ENCODE assay signal across 2 cellular contexts in the genomic region with DNA sequence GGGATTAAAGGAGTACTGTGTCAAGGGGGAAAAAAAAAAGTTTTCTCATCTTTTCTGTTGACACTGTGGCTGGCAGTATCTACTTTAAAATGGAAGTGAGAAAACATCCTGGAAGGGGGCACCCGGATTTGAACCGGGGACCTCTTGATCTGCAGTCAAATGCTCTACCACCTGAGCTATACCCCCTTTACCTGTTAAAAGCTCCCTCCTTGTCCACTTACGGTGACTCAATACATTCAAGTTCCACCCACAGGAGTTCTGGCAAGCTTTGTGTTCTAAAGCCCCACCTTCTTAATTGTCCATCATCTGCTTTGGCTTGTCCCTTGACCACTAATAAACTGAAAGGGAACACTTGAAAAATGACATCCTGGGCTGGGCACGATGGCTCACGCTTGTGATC.
TF ChIP-seq lines count a peak whose summit lies in the region.

No MANE protein-coding gene starts in this region.

TF ChIP-seq in GM23338, 12 proteins besides CTCF, POLR2A, EP300 and RAD21 (continues in another document):
- TF ChIP-seq, protein P1, sequence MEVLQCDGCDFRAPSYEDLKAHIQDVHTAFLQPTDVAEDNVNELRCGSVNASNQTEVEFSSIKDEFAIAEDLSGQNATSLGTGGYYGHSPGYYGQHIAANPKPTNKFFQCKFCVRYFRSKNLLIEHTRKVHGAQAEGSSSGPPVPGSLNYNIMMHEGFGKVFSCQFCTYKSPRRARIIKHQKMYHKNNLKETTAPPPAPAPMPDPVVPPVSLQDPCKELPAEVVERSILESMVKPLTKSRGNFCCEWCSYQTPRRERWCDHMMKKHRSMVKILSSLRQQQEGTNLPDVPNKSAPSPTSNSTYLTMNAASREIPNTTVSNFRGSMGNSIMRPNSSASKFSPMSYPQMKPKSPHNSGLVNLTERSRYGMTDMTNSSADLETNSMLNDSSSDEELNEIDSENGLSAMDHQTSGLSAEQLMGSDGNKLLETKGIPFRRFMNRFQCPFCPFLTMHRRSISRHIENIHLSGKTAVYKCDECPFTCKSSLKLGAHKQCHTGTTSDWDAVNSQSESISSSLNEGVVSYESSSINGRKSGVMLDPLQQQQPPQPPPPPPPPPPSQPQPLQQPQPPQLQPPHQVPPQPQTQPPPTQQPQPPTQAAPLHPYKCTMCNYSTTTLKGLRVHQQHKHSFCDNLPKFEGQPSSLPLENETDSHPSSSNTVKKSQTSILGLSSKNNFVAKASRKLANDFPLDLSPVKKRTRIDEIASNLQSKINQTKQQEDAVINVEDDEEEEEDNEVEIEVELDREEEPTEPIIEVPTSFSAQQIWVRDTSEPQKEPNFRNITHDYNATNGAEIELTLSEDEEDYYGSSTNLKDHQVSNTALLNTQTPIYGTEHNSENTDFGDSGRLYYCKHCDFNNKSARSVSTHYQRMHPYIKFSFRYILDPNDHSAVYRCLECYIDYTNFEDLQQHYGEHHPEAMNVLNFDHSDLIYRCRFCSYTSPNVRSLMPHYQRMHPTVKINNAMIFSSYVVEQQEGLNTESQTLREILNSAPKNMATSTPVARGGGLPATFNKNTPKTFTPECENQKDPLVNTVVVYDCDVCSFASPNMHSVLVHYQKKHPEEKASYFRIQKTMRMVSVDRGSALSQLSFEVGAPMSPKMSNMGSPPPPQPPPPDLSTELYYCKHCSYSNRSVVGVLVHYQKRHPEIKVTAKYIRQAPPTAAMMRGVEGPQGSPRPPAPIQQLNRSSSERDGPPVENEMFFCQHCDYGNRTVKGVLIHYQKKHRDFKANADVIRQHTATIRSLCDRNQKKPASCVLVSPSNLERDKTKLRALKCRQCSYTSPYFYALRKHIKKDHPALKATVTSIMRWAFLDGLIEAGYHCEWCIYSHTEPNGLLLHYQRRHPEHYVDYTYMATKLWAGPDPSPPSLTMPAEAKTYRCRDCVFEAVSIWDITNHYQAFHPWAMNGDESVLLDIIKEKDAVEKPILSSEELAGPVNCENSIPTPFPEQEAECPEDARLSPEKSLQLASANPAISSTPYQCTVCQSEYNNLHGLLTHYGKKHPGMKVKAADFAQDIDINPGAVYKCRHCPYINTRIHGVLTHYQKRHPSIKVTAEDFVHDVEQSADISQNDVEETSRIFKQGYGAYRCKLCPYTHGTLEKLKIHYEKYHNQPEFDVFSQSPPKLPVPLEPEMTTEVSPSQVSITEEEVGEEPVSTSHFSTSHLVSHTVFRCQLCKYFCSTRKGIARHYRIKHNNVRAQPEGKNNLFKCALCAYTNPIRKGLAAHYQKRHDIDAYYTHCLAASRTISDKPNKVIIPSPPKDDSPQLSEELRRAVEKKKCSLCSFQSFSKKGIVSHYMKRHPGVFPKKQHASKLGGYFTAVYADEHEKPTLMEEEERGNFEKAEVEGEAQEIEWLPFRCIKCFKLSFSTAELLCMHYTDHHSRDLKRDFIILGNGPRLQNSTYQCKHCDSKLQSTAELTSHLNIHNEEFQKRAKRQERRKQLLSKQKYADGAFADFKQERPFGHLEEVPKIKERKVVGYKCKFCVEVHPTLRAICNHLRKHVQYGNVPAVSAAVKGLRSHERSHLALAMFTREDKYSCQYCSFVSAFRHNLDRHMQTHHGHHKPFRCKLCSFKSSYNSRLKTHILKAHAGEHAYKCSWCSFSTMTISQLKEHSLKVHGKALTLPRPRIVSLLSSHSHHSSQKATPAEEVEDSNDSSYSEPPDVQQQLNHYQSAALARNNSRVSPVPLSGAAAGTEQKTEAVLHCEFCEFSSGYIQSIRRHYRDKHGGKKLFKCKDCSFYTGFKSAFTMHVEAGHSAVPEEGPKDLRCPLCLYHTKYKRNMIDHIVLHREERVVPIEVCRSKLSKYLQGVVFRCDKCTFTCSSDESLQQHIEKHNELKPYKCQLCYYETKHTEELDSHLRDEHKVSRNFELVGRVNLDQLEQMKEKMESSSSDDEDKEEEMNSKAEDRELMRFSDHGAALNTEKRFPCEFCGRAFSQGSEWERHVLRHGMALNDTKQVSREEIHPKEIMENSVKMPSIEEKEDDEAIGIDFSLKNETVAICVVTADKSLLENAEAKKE (CRISPR knock-in tag; IDR thresholded peaks at IDR 0.05): no peak
- no peak for TF ChIP-seq ZNF331 (CRISPR knock-in tag; IDR thresholded peaks at IDR 0.05; ENCODE audit: low read depth)
- TF ChIP-seq POLR2AphosphoS5 (IDR thresholded peaks at IDR 0.05; ENCODE audit: low read depth): no peak
- no peak for TF ChIP-seq JUNB (IDR thresholded peaks at IDR 0.05; ENCODE audit: unreplicated experiment)
- TF ChIP-seq CREB1 (CRISPR knock-in tag; IDR thresholded peaks at IDR 0.05; ENCODE audit: low read depth): no peak
- no peak for TF ChIP-seq ZNF114 (CRISPR knock-in tag; IDR thresholded peaks at IDR 0.05)
- TF ChIP-seq NANOG (IDR thresholded peaks at IDR 0.05; ENCODE audit: borderline replicate concordance): no peak
- TF ChIP-seq EZH2 (IDR thresholded peaks at IDR 0.05; ENCODE audit: low read depth, unreplicated experiment): no peak
- TF ChIP-seq, protein P2, sequence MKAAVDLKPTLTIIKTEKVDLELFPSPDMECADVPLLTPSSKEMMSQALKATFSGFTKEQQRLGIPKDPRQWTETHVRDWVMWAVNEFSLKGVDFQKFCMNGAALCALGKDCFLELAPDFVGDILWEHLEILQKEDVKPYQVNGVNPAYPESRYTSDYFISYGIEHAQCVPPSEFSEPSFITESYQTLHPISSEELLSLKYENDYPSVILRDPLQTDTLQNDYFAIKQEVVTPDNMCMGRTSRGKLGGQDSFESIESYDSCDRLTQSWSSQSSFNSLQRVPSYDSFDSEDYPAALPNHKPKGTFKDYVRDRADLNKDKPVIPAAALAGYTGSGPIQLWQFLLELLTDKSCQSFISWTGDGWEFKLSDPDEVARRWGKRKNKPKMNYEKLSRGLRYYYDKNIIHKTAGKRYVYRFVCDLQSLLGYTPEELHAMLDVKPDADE (IDR thresholded peaks at IDR 0.05): no peak
- TF ChIP-seq STAT1 (IDR thresholded peaks at IDR 0.05; ENCODE audit: unreplicated experiment): no peak

TF ChIP-seq in WTC11, 78 proteins besides CTCF, POLR2A, EP300 and RAD21 (continued from another document):
- TF ChIP-seq, protein P3, sequence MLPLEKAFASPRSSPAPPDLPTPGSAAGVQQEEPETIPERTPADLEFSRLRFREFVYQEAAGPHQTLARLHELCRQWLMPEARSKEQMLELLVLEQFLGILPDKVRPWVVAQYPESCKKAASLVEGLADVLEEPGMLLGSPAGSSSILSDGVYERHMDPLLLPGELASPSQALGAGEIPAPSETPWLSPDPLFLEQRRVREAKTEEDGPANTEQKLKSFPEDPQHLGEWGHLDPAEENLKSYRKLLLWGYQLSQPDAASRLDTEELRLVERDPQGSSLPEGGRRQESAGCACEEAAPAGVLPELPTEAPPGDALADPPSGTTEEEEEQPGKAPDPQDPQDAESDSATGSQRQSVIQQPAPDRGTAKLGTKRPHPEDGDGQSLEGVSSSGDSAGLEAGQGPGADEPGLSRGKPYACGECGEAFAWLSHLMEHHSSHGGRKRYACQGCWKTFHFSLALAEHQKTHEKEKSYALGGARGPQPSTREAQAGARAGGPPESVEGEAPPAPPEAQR (CRISPR knock-in tag; IDR thresholded peaks at IDR 0.05): no peak
- TF ChIP-seq NFE2L1 (CRISPR knock-in tag; IDR thresholded peaks at IDR 0.05) (no peak), JAZF1 (CRISPR knock-in tag; IDR thresholded peaks at IDR 0.05) (no peak), ZNF671 (CRISPR knock-in tag; IDR thresholded peaks at IDR 0.05) (no peak)
- TF ChIP-seq, protein P4, sequence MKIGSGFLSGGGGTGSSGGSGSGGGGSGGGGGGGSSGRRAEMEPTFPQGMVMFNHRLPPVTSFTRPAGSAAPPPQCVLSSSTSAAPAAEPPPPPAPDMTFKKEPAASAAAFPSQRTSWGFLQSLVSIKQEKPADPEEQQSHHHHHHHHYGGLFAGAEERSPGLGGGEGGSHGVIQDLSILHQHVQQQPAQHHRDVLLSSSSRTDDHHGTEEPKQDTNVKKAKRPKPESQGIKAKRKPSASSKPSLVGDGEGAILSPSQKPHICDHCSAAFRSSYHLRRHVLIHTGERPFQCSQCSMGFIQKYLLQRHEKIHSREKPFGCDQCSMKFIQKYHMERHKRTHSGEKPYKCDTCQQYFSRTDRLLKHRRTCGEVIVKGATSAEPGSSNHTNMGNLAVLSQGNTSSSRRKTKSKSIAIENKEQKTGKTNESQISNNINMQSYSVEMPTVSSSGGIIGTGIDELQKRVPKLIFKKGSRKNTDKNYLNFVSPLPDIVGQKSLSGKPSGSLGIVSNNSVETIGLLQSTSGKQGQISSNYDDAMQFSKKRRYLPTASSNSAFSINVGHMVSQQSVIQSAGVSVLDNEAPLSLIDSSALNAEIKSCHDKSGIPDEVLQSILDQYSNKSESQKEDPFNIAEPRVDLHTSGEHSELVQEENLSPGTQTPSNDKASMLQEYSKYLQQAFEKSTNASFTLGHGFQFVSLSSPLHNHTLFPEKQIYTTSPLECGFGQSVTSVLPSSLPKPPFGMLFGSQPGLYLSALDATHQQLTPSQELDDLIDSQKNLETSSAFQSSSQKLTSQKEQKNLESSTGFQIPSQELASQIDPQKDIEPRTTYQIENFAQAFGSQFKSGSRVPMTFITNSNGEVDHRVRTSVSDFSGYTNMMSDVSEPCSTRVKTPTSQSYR (CRISPR knock-in tag; IDR thresholded peaks at IDR 0.05): no peak
- TF ChIP-seq, protein P5, sequence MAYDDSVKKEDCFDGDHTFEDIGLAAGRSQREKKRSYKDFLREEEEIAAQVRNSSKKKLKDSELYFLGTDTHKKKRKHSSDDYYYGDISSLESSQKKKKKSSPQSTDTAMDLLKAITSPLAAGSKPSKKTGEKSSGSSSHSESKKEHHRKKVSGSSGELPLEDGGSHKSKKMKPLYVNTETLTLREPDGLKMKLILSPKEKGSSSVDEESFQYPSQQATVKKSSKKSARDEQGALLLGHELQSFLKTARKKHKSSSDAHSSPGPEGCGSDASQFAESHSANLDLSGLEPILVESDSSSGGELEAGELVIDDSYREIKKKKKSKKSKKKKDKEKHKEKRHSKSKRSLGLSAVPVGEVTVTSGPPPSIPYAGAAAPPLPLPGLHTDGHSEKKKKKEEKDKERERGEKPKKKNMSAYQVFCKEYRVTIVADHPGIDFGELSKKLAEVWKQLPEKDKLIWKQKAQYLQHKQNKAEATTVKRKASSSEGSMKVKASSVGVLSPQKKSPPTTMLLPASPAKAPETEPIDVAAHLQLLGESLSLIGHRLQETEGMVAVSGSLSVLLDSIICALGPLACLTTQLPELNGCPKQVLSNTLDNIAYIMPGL (CRISPR knock-in tag; IDR thresholded peaks at IDR 0.05): no peak
